In genomic region chr13:43878897-43879322, GRCh38 we compare ENCODE assay signal across 8 cellular contexts. TPM values are rescaled to one million over a fixed set of nuclear protein-coding genes. Genes with fewer than 3 reads are reported as not detected.
DNase-seq lines count a peak whose midpoint lies in the region; ATAC-seq and TF ChIP-seq lines count a peak whose summit lies in the region.

No MANE protein-coding gene starts in this region.

- H3K27me3 Mint-ChIP-seq in T-helper 1 cell treated with Interleukin-12 subunit alpha and Interleukin-12 subunit beta and Interleukin-4 antibody, amounts not matched to agents 30 μg/mL and 1 μg/mL, for 36 hours (ENCODE audit: low read depth) = peaks cover 14% of the 10 kb centered on the region

- peaks cover 0 to 9% (median 4%) of the 10 kb centered on the region in 4 donors for H3K4me1 ChIP-seq in right lobe of liver

- H3K36me3 Mint-ChIP-seq in T-helper 1 cell treated with Interleukin-12 subunit alpha and Interleukin-12 subunit beta and Interleukin-4 antibody, amounts not matched to agents 30 μg/mL and 1 μg/mL, for 36 hours (ENCODE audit: low read depth) = peaks cover 9% of the 10 kb centered on the region

- H3K4me3 ChIP-seq in right lobe of liver = peak overlapping the region; percentile 67 to 77 (median 77)

- H3K4me3 Mint-ChIP-seq in T-helper 1 cell treated with Interleukin-12 subunit alpha and Interleukin-12 subunit beta and Interleukin-4 antibody, amounts not matched to agents 30 μg/mL and 1 μg/mL, for 36 hours = peak overlapping the region; percentile 85

- no CpG with 5 or more reads among the region's 30 CpGs for WGBS in right lobe of liver (ENCODE audit: insufficient coverage, low coverage, low lambda C conversion rate, missing lambda C conversion rate)

- DNase-seq in DMS153 treated with DMSO at 0.1 percent for 48 hours (lab: John Stamatoyannopoulos, UW; ENCODE audit: unreplicated experiment) = peak; percentile 23
- DNase-seq in effector CD4-positive, alpha-beta T cell = peak; percentile 5
- DNase-seq in right lobe of liver = peak; percentile 79 to 86 (median 82)
- DNase-seq in stimulated activated CD8-positive, alpha-beta memory T cell treated with anti-CD3 and anti-CD28 coated beads, Interleukin-7, amount 100 ng/mL, for 24 hours (ENCODE audit: low read depth) = peak; percentile 5
- no peak for DNase-seq in D341Med (ENCODE audit: low spot score)

- H3K27ac ChIP-seq in right lobe of liver = peak overlapping the region; percentile 89 to 95 (median 92)

- ATAC-seq in GM19372 (IDR thresholded peaks at IDR 0.05; ENCODE audit: low read depth, unreplicated experiment) (peak; percentile 34), HG03457 (IDR thresholded peaks at IDR 0.05; ENCODE audit: unreplicated experiment) (peak; percentile 36), right lobe of liver (peak; percentile 70 to 79 (median 77))

- no peaks in the 10 kb centered on the region for H3K27me3 ChIP-seq in right lobe of liver

- peaks cover 12% of the 10 kb centered on the region for H3K4me1 Mint-ChIP-seq in T-helper 1 cell treated with Interleukin-12 subunit alpha and Interleukin-12 subunit beta and Interleukin-4 antibody, amounts not matched to agents 30 μg/mL and 1 μg/mL, for 36 hours (ENCODE audit: low read depth)

- no peak for TF ChIP-seq POLR2A in right lobe of liver (IDR thresholded peaks at IDR 0.05)

- H3K9me3 ChIP-seq in right lobe of liver = no peaks in the 10 kb centered on the region

- H3K9me3 Mint-ChIP-seq in T-helper 1 cell treated with Interleukin-12 subunit alpha and Interleukin-12 subunit beta and Interleukin-4 antibody, amounts not matched to agents 30 μg/mL and 1 μg/mL, for 36 hours = no peaks in the 10 kb centered on the region

- TF ChIP-seq CTCF in right lobe of liver (IDR thresholded peaks at IDR 0.05) = no peak

- no peaks in the 10 kb centered on the region for H3K36me3 ChIP-seq in right lobe of liver

- intact Hi-C loops in right lobe of liver (cut with DNase I) = no loop called here

- peak overlapping the region; percentile 71 for H3K27ac Mint-ChIP-seq in T-helper 1 cell treated with Interleukin-12 subunit alpha and Interleukin-12 subunit beta and Interleukin-4 antibody, amounts not matched to agents 30 μg/mL and 1 μg/mL, for 36 hours

RNA-seq across cellular contexts. Expression of gene CCDC122, which starts 0.6 kb away (rescaled TPM):
- total RNA-seq in right lobe of liver = 1 to 10 TPM; 1.7 to 4.9 (median 3.1) TPM

RNA-seq across cellular contexts. Expression of gene LACC1, which starts 0.8 kb away (rescaled TPM):
- 1 to 10 TPM; 2.7 to 8.4 (median 4.5) TPM for total RNA-seq in right lobe of liver
